ENCODE assay signal across 10 cellular contexts in genomic region chr13:48403929-48404328, GRCh38. TPM values are rescaled to one million over a fixed set of nuclear protein-coding genes. Genes with fewer than 3 reads are reported as not detected.
DNase-seq lines count a peak whose midpoint lies in the region; ATAC-seq and TF ChIP-seq lines count a peak whose summit lies in the region.
"Had no signal": no experiment of that assay in that cellular context is flagged by ENCODE, and none has a peak within 500 bp of the region (broad histone marks: within the 10 kb centered on the region; RNA-seq: fewer than 3 reads in every experiment).

No MANE protein-coding gene starts in this region.

- H3K27me3 Mint-ChIP-seq in activated T-helper 17 cell treated with anti-CD3 and anti-CD28 coated beads, Interleukin-2, amount 50 U/mL, for 72 hours, result no peaks in the 10 kb centered on the region

- H3K27ac Mint-ChIP-seq in activated T-helper 17 cell treated with anti-CD3 and anti-CD28 coated beads, Interleukin-2, amount 50 U/mL, for 72 hours, result peak overlapping the region; percentile 64

- H3K27ac ChIP-seq in left lung (peak overlapping the region; percentile 58 to 77), subcutaneous abdominal adipose tissue (ENCODE audit: low read depth, low read length) (peak overlapping the region; percentile 74)

- no peaks in the 10 kb centered on the region for H3K9me3 ChIP-seq in left lung
- no peaks in the 10 kb centered on the region for H3K9me3 ChIP-seq in subcutaneous abdominal adipose tissue (ENCODE audit: control insufficient read depth in 5 of 5, low read length in 5 of 5)
- H3K9me3 ChIP-seq: pancreas had no signal

- H3K4me1 ChIP-seq in left lung (peaks cover 33 to 69% of the 10 kb centered on the region in 2 donors), subcutaneous abdominal adipose tissue (ENCODE audit: control insufficient read depth in 5 of 5, insufficient read depth in 5 of 5, low read length in 5 of 5) (peaks cover 0 to 64% (median 44%) of the 10 kb centered on the region in 5 donors)

- peaks cover 19% of the 10 kb centered on the region for H3K36me3 Mint-ChIP-seq in activated T-helper 17 cell treated with anti-CD3 and anti-CD28 coated beads, Interleukin-2, amount 50 U/mL, for 72 hours (ENCODE audit: low read depth)

- in situ Hi-C loops in KBM-7 (cut with MboI; ENCODE audit: low pct_unique_long_range_greater_than_20kb, low sequenced_read_pairs), result no loop called here

- no peak for ATAC-seq in activated T-helper 17 cell treated with anti-CD3 and anti-CD28 coated beads, Interleukin-2, amount 50 U/mL, for 72 hours (replicated peaks)
- no peak for ATAC-seq in left lung
- no peak for ATAC-seq in HG02885 (IDR thresholded peaks at IDR 0.05; ENCODE audit: poor library complexity, unreplicated experiment)

- TF ChIP-seq CTCF in left lung (IDR thresholded peaks at IDR 0.05), result no peak

- intact Hi-C loops in left lung (cut with DNase I), result loop anchor here in 1 of 2 donors (10.0 kb wide), 1 partner anchor 171 kb away; no protein-coding TSS in a partner anchor

- H3K4me1 Mint-ChIP-seq in activated T-helper 17 cell treated with anti-CD3 and anti-CD28 coated beads, Interleukin-2, amount 50 U/mL, for 72 hours, result peaks cover 36% of the 10 kb centered on the region

- no peaks in the 10 kb centered on the region for H3K27me3 ChIP-seq in left lung
- H3K27me3 ChIP-seq in subcutaneous abdominal adipose tissue (ENCODE audit: control insufficient read depth in 5 of 5, insufficient read depth in 4 of 5, low read length in 5 of 5), result no peaks in the 10 kb centered on the region
- H3K27me3 ChIP-seq: pancreas had no signal

- peak; percentile 49 for DNase-seq in KBM-7
- DNase-seq in left lung, result no peak
- no peak for DNase-seq in NCI-H187 treated with DMSO at 0.1 percent for 48 hours (lab: John Stamatoyannopoulos, UW)
- DNase-seq in C1 segment of cervical spinal cord (lab: John Stamatoyannopoulos, UW), result no peak
- DNase-seq: islet precursor cell, NCI-H1694, pancreas had no signal

- no peaks in the 10 kb centered on the region for H3K9me3 Mint-ChIP-seq in activated T-helper 17 cell treated with anti-CD3 and anti-CD28 coated beads, Interleukin-2, amount 50 U/mL, for 72 hours

- H3K4me3 ChIP-seq in left lung, result no peak overlapping the region
- peak overlapping the region in 4 of 5 donors; percentile 52 to 62 (median 56) for H3K4me3 ChIP-seq in subcutaneous abdominal adipose tissue (ENCODE audit: low read depth in 1 of 5, low read length in 5 of 5)
- H3K4me3 ChIP-seq: pancreas had no signal

- H3K9ac ChIP-seq in subcutaneous abdominal adipose tissue (ENCODE audit: low read length in 5 of 5), result peak overlapping the region in 3 of 5 donors; percentile 18 to 51 (median 39)

- peak overlapping the region; percentile 32 for H3K4me3 Mint-ChIP-seq in activated T-helper 17 cell treated with anti-CD3 and anti-CD28 coated beads, Interleukin-2, amount 50 U/mL, for 72 hours

- H3K36me3 ChIP-seq in left lung, result peaks cover 0 to 5% of the 10 kb centered on the region in 2 donors
- H3K36me3 ChIP-seq in subcutaneous abdominal adipose tissue (ENCODE audit: control insufficient read depth in 5 of 5, insufficient read depth in 5 of 5, low read length in 5 of 5), result peaks cover 0 to 3% (median 0%) of the 10 kb centered on the region in 5 donors
- H3K36me3 ChIP-seq: pancreas had no signal

RNA-seq across cellular contexts. Expression of gene LPAR6, which starts 9.0 kb away (rescaled TPM):
- 10 to 100 TPM; 13.9 to 35.1 TPM for total RNA-seq in activated T-helper 17 cell treated with anti-CD3 and anti-CD28 coated beads, Interleukin-2, amount 50 U/mL, for 72 hours
- 10 to 100 TPM; 20.6 to 22.9 TPM for total RNA-seq in left lung

Comparison
In these comparisons a context has a peak if more than half of its experiments do, and no peak if none do; other contexts are left out.
1. H3K4me3 ChIP-seq: peak in subcutaneous abdominal adipose tissue (4 of 5); none in left lung (0 of 2).